13 cellular contexts compared by ENCODE assay signal in the genomic region with DNA sequence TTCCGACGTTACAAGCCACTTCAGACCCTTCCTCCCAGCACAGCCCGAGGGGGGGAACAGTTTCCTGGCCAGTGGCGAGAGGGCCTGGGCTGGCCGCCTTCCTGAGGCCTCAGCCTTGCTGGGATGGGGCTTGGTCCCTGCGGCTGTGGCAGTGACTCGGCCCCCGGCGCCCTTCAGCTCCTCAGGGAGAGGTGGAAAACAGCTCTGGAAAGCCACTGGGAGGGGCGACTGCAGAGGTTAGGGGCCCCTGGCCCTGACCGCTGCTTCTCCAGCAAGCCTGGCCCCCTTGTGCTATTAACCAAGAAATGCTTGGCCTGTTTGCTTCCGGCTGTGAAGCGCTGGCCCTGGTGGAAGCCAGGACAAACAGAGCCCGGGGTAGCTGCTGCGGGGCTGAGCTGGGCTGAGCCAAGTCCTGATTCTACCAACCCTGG. TPM values are rescaled to one million over a fixed set of nuclear protein-coding genes. Genes with fewer than 3 reads are reported as not detected.
DNase-seq lines count a peak whose midpoint lies in the region; ATAC-seq and TF ChIP-seq lines count a peak whose summit lies in the region.
"Had no signal": no experiment of that assay in that cellular context is flagged by ENCODE, and none has a peak within 500 bp of the region (broad histone marks: within the 10 kb centered on the region; RNA-seq: fewer than 3 reads in every experiment).

No MANE protein-coding gene starts in this region.

- 73% methylated on average over 15 of the region's 15 CpGs for WGBS in HUES64

- H3K27ac ChIP-seq in HUES64 (ENCODE audit: low read depth, low read length): peak overlapping the region; percentile 10; the same call in 1 of the 2 replicates
- H3K27ac ChIP-seq: cardiac muscle cell, hepatocyte, SJSA1 had no signal

- no peaks in the 10 kb centered on the region for H3K27me3 ChIP-seq in HUES64 (ENCODE audit: insufficient read depth, low read length)
- H3K27me3 ChIP-seq: cardiac muscle cell, hepatocyte, MG63, SJSA1 had no signal

- in situ Hi-C loops in astrocyte of the spinal cord (cut with HindIII; ENCODE audit: low sequenced_read_pairs): no loop called here

- H3K9me3 ChIP-seq in HUES64 (ENCODE audit: insufficient read depth, low read depth, low read length): no peaks in the 10 kb centered on the region
- H3K9me3 ChIP-seq: MG63, SJSA1 had no signal

- no peaks in the 10 kb centered on the region for H3K36me3 ChIP-seq in HUES64 (ENCODE audit: insufficient read depth, low read length)
- H3K36me3 ChIP-seq: cardiac muscle cell, MG63, SJSA1 had no signal

- ATAC-seq in stimulated activated naive CD8-positive, alpha-beta T cell treated with anti-CD3 and anti-CD28 coated beads, Interleukin-15, Interleukin-2, amounts not matched to agents 100 U/mL and 50 U/mL, for 24 hours: no peak

- no peak for TF ChIP-seq CTCF in astrocyte of the spinal cord (IDR thresholded peaks at IDR 0.05; ENCODE audit: low read depth, low read length)

- DNase-seq in astrocyte of the spinal cord (ENCODE audit: low read depth, low spot score): peak; percentile 30
- peak; percentile 65 for DNase-seq in iPS-NIHi11 (ENCODE audit: low spot score)
- peak; percentile 76 for DNase-seq in retina
- DNase-seq in stimulated activated naive CD8-positive, alpha-beta T cell treated with anti-CD3 and anti-CD28 coated beads, Interleukin-15, Interleukin-2, amounts not matched to agents 100 U/mL and 50 U/mL, for 24 hours: no peak
- no peak for DNase-seq in NCI-H345 treated with DMSO at 0.1 percent for 48 hours (lab: John Stamatoyannopoulos, UW; ENCODE audit: unreplicated experiment)
- DNase-seq in NCI-H2081 treated with DMSO at 0.1 percent for 48 hours (lab: John Stamatoyannopoulos, UW): no peak
- DNase-seq: activated CD4-positive, alpha-beta memory T cell treated with anti-CD3 and anti-CD28 coated beads, Interleukin-2, amount 10 ng/mL, durations not matched to agents 7 days and 5 days; MG63; stimulated activated CD4-positive, alpha-beta T cell treated with anti-CD3 and anti-CD28 coated beads, Interleukin-15, amount 100 ng/mL, for 24 hours had no signal

- H3K4me3 ChIP-seq in HUES64 (ENCODE audit: low read length): no peak overlapping the region
- no peak overlapping the region for H3K4me3 ChIP-seq in astrocyte of the spinal cord (ENCODE audit: low read depth, low read length)
- H3K4me3 ChIP-seq: cardiac muscle cell, hepatocyte, MG63, SJSA1 had no signal

- H3K4me1 ChIP-seq in HUES64 (ENCODE audit: insufficient read depth, low read length): peaks cover 14% of the 10 kb centered on the region; the same call in 1 of the 2 replicates
- H3K4me1 ChIP-seq: SJSA1 had no signal

- no peak overlapping the region for H3K9ac ChIP-seq in HUES64 (ENCODE audit: low read depth, low read length)

RNA-seq across cellular contexts. Expression of a gene that starts 38.8 kb away (rescaled TPM):
- not detected for polyA plus RNA-seq in HUES64 (2013, experiment 1 of 2)
- polyA plus RNA-seq in HUES64 (2013, experiment 2 of 2): 0.06 TPM

Comparison
In these comparisons a context has a peak if more than half of its experiments do, and no peak if none do; other contexts are left out.
1. DNase-seq: peak in astrocyte of the spinal cord (single experiment), iPS-NIHi11 (single experiment) and retina (single experiment); none in stimulated activated naive CD8-positive, alpha-beta T cell treated with anti-CD3 and anti-CD28 coated beads, Interleukin-15, Interleukin-2, amounts not matched to agents 100 U/mL and 50 U/mL, for 24 hours (single experiment), NCI-H345 treated with DMSO at 0.1 percent for 48 hours (single experiment) and NCI-H2081 treated with DMSO at 0.1 percent for 48 hours (single experiment).